ENCODE assay signal across 8 cellular contexts in the genomic region with DNA sequence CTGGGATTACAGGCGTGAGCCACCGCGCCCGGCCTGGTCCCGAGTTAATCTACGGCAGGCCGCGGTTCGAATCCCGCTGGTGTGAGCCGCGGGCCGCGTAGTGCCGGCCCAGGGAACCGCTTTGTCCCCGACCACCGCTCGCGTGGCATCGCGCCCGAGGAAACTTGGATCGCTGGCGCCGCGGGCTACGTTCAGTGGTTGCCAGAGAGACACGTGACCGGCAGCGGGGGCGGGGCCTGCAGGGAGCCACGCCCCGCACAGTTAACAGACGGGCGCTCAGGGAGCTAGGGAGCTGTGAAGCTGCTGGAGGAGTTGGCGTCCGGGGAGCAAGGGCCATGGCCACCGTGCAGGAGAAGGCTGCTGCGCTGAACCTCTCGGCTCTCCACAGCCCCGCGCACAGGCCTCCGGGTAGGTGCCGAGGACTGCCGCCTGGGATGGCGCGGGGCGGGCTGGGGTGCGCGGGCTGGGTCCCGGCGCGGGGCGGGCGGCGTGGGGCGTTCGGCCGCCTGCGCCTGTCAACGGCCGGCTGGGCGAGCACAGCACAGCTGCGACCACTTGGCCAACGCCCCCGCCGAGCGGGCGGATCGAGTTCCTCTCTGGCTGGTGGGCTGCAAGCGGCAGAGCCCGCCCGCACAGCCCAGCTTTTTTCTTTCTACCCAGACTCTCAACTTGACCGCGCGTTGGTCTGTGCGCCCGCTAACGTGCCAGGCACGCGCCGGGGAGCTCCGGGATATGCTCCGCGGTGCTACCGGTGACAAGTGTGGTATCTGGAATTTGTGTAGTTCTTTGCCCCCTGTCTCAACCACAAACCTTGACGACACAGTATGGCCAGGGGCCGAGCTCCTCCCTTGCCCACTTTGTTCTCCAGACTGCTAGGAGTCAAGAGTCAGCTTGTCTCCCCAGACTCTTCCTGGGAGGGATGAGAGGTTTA. TPM values are rescaled to one million over a fixed set of nuclear protein-coding genes. Genes with fewer than 3 reads are reported as not detected.
A peak's percentile ranks its signal among the peaks of the same experiment; 100 is the strongest.
DNase-seq lines count a peak whose midpoint lies in the region; ATAC-seq and TF ChIP-seq lines count a peak whose summit lies in the region.

A gene (plus strand): TSS at position 258 of the 931 bp plus-strand sequence. CDS start 78 bp downstream, at position 336.

- H3K4me3 ChIP-seq in AG04450 (ENCODE audit: low read depth, low read length) = peak within 1 kb of the TSS; percentile 77
- peak within 1 kb of the TSS; percentile 37 for H3K4me3 ChIP-seq in ectodermal cell (ENCODE audit: insufficient read depth, low read depth, low read length)
- H3K4me3 ChIP-seq in lower lobe of right lung = peak within 1 kb of the TSS; percentile 61

- TF ChIP-seq CTCF in AG04450 (IDR thresholded peaks at IDR 0.05; ENCODE audit: low read depth, low read length) (no peak), lower lobe of right lung (IDR thresholded peaks at IDR 0.05) (no peak)

- 7% methylated on average over 89 of the region's 89 CpGs for WGBS in ectodermal cell, 2 experiments

- H3K9me3 ChIP-seq in AG04450 (ENCODE audit: control insufficient read depth, insufficient read depth, low read length) (peaks cover 4% of the 10 kb centered on the region; the same call in 1 of the 2 replicates), ectodermal cell (ENCODE audit: control insufficient read depth, low read length) (no peaks in the 10 kb centered on the region), lower lobe of right lung (no peaks in the 10 kb centered on the region)

- H3K27ac ChIP-seq in AG04450 (ENCODE audit: low read depth, low read length) (peak within 1 kb of the TSS; percentile 71), ectodermal cell (ENCODE audit: insufficient read depth, low read depth, low read length, poor library complexity, severe bottlenecking) (no peak within 1 kb of the TSS), lower lobe of right lung (peak within 1 kb of the TSS; percentile 46)

- CTCF ChIA-PET in AG04450 (lab: Charles Lee) = interaction anchor here (0.7 to 0.8 kb wide), 3 partner anchors 12 to 24 kb away, joined by 3 to 4 read pairs (median 4); a partner anchor contains a TSS

- intact Hi-C loops in lower lobe of right lung (cut with DNase I) = no loop called here

- ATAC-seq in GM19025 (IDR thresholded peaks at IDR 0.05; ENCODE audit: low read depth, unreplicated experiment) (peak; percentile 51), HG03159 (IDR thresholded peaks at IDR 0.05; ENCODE audit: unreplicated experiment) (peak; percentile 70), lower lobe of right lung (peak; percentile 95 to 96)

- POLR2A ChIA-PET in AG04450 (lab: Yijun Ruan, JAX) = interaction anchor here (0.6 to 2.2 kb wide), 9 partner anchors 9 to 121 kb away, joined by 3 to 19 read pairs (median 4); a partner anchor contains a TSS

- H3K36me3 ChIP-seq in ectodermal cell (ENCODE audit: control insufficient read depth, insufficient read depth, low read length) (no peaks in the 10 kb centered on the region), lower lobe of right lung (no peaks in the 10 kb centered on the region)

- H3K27me3 ChIP-seq in AG04450 (ENCODE audit: control insufficient read depth, insufficient read depth, low read length) (no peaks in the 10 kb centered on the region), ectodermal cell (ENCODE audit: control insufficient read depth, insufficient read depth, low read length, poor library complexity, severe bottlenecking) (peaks cover 38% of the 10 kb centered on the region), lower lobe of right lung (ENCODE audit: low read depth) (peaks cover 18% of the 10 kb centered on the region)

- peak; percentile 67 for DNase-seq in AG04450 (ENCODE audit: low read depth, low spot score)
- peak; percentile 43 for DNase-seq in NCI-H510A (lab: John Stamatoyannopoulos, UW)
- peak; percentile 74 to 80 for DNase-seq in activated CD4-positive, alpha-beta T cell treated with anti-CD3 and anti-CD28 coated beads, Interleukin-2, amount 50 U/mL, for 48 hours
- DNase-seq in lower lobe of right lung = peak; percentile 89
- DNase-seq in stimulated activated CD4-positive, alpha-beta T cell treated with anti-CD3 and anti-CD28 coated beads, Interleukin-4, amount 100 ng/mL, for 24 hours = peak; percentile 77

- H3K4me1 ChIP-seq in ectodermal cell (ENCODE audit: control insufficient read depth, insufficient read depth, low read length) = peaks cover 3% of the 10 kb centered on the region
- peaks cover 11% of the 10 kb centered on the region for H3K4me1 ChIP-seq in lower lobe of right lung

RNA-seq across cellular contexts. Expression of the gene that starts here (rescaled TPM):
- 13.5 and 17.8 TPM in 2 replicates for polyA plus RNA-seq in AG04450 (2011; rRNA removed)
- 4.4 and 6.6 TPM in 2 replicates for polyA minus RNA-seq in AG04450 (2011; rRNA and poly(A)+ RNA removed)
- polyA plus RNA-seq in ectodermal cell (2013, experiment 1 of 4) = 0.91 TPM
- polyA plus RNA-seq in ectodermal cell (2013, experiment 2 of 4) = 1.2 TPM
- polyA plus RNA-seq in ectodermal cell (2013, experiment 3 of 4) = 2.2 TPM
- 1.3 TPM for polyA plus RNA-seq in ectodermal cell (2013, experiment 4 of 4)
- 0.71 TPM for total RNA-seq in lower lobe of right lung

Comparison
In these comparisons a context has a peak if more than half of its experiments do, and no peak if none do; other contexts are left out.
1. Peak in DNase-seq, ATAC-seq, H3K4me3 ChIP-seq and H3K27ac ChIP-seq in lower lobe of right lung; RNA of the gene not detected or under 1 TPM.